In the genomic region with DNA sequence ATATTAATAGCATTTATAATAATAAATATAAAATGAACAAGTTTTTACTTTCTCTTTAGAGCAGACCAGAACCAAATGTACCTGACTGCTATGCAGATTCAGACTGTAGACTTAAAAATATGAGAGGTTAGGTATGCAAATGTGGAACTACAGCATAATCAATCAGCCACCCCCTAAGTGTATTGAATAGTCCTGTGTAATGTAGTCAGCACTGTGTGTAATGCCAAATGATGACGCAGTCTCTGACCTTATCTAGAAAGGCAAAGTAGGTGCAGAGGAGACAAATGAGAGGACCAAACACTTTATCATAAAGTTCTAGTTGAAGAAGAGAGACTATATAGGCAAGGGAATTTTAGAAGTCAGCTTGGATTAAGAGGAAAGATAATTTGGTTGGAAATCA, we compare ENCODE assay signal across 8 cellular contexts.
"Had no signal": no experiment of that assay in that cellular context is flagged by ENCODE, and none has a peak within 500 bp of the region (broad histone marks: within the 10 kb centered on the region; RNA-seq: fewer than 3 reads in every experiment).

No MANE protein-coding gene starts in this region.

- H3K4me3 ChIP-seq: HAP-1, K562 had no signal

- ATAC-seq: HepG2, K562 had no signal

- DNase-seq: GOT3, H7, Kasumi-1, KG1 had no signal

- H3K4me1 ChIP-seq: HAP-1 had no signal

- H3K9me3 ChIP-seq: HAP-1 had no signal

- H3K36me3 ChIP-seq: HAP-1 had no signal

- H3K27ac ChIP-seq: HL-60 had no signal

- FAIRE-seq: HepG2, K562 had no signal
